ENCODE assay signal across 1 cellular context in the genomic region with DNA sequence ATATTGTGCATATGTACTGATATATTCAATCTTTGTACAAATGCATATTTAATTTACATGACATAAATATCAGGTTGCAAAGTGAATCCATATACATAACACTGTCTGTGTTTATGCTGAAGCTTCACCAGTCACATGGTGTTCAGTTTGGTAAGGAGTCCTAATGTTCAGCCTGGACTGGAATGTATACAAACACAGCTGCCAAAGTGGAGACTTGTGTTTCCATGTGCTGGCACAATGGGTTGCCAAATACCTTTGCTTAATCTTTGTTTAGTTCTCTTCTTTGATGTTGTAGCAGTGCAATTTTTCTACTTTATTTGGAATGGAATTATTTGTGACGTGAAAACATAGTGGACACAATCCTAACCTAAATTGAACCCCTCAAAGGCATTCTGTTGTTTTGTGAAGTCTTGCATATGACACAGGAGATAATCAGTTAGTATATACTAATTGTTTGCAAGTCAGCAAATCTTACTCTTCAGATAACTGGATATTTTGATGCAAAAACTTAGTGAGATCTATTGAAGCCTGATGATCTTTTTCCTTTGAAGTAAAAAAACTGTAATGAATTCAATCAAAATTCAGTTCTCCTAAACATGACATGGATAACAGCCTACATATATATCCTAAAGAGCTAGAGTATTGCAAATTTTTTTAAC.
TF ChIP-seq lines count a peak whose summit lies in the region.

No MANE protein-coding gene starts in this region.

TF ChIP-seq in HepG2, 621 proteins besides CTCF, POLR2A, EP300 and RAD21 (continued from another document and continues in another):
- no peak for TF ChIP-seq ZUFSP (CRISPR knock-in tag; IDR thresholded peaks at IDR 0.05; ENCODE audit: borderline replicate concordance)
- TF ChIP-seq KMT2A (CRISPR knock-in tag; IDR thresholded peaks at IDR 0.05): no peak
- no peak for TF ChIP-seq ZFX (CRISPR knock-in tag; IDR thresholded peaks at IDR 0.05; ENCODE audit: low read depth)
- TF ChIP-seq, protein P1, sequence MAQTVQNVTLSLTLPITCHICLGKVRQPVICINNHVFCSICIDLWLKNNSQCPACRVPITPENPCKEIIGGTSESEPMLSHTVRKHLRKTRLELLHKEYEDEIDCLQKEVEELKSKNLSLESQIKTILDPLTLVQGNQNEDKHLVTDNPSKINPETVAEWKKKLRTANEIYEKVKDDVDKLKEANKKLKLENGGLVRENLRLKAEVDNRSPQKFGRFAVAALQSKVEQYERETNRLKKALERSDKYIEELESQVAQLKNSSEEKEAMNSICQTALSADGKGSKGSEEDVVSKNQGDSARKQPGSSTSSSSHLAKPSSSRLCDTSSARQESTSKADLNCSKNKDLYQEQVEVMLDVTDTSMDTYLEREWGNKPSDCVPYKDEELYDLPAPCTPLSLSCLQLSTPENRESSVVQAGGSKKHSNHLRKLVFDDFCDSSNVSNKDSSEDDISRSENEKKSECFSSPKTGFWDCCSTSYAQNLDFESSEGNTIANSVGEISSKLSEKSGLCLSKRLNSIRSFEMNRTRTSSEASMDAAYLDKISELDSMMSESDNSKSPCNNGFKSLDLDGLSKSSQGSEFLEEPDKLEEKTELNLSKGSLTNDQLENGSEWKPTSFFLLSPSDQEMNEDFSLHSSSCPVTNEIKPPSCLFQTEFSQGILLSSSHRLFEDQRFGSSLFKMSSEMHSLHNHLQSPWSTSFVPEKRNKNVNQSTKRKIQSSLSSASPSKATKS (CRISPR knock-in tag; IDR thresholded peaks at IDR 0.05): no peak
- TF ChIP-seq NBN (conservative IDR thresholded peaks at IDR 0.05): no peak
- no peak for TF ChIP-seq ATF3 (CRISPR knock-in tag; IDR thresholded peaks at IDR 0.05)
- no peak for TF ChIP-seq MAF1 (CRISPR knock-in tag; IDR thresholded peaks at IDR 0.05; ENCODE audit: borderline replicate concordance)
- no peak for TF ChIP-seq ZFP90 (CRISPR knock-in tag; IDR thresholded peaks at IDR 0.05; ENCODE audit: borderline replicate concordance)
- peak; percentile 40; the same call in 1 of the 2 replicates for TF ChIP-seq USF2 (IDR thresholded peaks at IDR 0.05; ENCODE audit: low read depth, low read length)
- TF ChIP-seq USF2 (CRISPR knock-in tag; IDR thresholded peaks at IDR 0.05; ENCODE audit: borderline replicate concordance): peak; percentile 42; the same call in 1 of the 2 replicates
- TF ChIP-seq ZNF878 (CRISPR knock-in tag; IDR thresholded peaks at IDR 0.05): no peak
- TF ChIP-seq ZSCAN25 (CRISPR knock-in tag; IDR thresholded peaks at IDR 0.05): no peak
- TF ChIP-seq ADNP (CRISPR knock-in tag; IDR thresholded peaks at IDR 0.05): no peak
- TF ChIP-seq, protein P2, sequence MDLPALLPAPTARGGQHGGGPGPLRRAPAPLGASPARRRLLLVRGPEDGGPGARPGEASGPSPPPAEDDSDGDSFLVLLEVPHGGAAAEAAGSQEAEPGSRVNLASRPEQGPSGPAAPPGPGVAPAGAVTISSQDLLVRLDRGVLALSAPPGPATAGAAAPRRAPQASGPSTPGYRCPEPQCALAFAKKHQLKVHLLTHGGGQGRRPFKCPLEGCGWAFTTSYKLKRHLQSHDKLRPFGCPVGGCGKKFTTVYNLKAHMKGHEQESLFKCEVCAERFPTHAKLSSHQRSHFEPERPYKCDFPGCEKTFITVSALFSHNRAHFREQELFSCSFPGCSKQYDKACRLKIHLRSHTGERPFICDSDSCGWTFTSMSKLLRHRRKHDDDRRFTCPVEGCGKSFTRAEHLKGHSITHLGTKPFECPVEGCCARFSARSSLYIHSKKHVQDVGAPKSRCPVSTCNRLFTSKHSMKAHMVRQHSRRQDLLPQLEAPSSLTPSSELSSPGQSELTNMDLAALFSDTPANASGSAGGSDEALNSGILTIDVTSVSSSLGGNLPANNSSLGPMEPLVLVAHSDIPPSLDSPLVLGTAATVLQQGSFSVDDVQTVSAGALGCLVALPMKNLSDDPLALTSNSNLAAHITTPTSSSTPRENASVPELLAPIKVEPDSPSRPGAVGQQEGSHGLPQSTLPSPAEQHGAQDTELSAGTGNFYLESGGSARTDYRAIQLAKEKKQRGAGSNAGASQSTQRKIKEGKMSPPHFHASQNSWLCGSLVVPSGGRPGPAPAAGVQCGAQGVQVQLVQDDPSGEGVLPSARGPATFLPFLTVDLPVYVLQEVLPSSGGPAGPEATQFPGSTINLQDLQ (CRISPR knock-in tag; IDR thresholded peaks at IDR 0.05): no peak
- TF ChIP-seq ZNF430 (CRISPR knock-in tag; IDR thresholded peaks at IDR 0.05): no peak
- TF ChIP-seq, protein P3, sequence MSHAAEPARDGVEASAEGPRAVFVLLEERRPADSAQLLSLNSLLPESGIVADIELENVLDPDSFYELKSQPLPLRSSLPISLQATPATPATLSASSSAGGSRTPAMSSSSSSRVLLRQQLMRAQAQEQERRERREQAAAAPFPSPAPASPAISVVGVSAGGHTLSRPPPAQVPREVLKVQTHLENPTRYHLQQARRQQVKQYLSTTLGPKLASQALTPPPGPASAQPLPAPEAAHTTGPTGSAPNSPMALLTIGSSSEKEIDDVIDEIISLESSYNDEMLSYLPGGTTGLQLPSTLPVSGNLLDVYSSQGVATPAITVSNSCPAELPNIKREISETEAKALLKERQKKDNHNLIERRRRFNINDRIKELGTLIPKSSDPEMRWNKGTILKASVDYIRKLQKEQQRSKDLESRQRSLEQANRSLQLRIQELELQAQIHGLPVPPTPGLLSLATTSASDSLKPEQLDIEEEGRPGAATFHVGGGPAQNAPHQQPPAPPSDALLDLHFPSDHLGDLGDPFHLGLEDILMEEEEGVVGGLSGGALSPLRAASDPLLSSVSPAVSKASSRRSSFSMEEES (CRISPR knock-in tag; IDR thresholded peaks at IDR 0.05): peak; percentile 93
- no peak for TF ChIP-seq XRCC5 (optimal IDR thresholded peaks at IDR 0.05; ENCODE audit: low read length)
- TF ChIP-seq, protein P4, sequence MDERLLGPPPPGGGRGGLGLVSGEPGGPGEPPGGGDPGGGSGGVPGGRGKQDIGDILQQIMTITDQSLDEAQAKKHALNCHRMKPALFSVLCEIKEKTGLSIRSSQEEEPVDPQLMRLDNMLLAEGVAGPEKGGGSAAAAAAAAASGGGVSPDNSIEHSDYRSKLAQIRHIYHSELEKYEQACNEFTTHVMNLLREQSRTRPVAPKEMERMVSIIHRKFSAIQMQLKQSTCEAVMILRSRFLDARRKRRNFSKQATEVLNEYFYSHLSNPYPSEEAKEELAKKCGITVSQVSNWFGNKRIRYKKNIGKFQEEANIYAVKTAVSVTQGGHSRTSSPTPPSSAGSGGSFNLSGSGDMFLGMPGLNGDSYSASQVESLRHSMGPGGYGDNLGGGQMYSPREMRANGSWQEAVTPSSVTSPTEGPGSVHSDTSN (CRISPR knock-in tag; IDR thresholded peaks at IDR 0.05): no peak
- TF ChIP-seq MTERF4 (CRISPR knock-in tag; IDR thresholded peaks at IDR 0.05): no peak
- no peak for TF ChIP-seq ZHX1 (CRISPR knock-in tag; IDR thresholded peaks at IDR 0.05; ENCODE audit: low read depth)
- no peak for TF ChIP-seq AKAP8 (CRISPR knock-in tag; IDR thresholded peaks at IDR 0.05)
- no peak for TF ChIP-seq IRF9 (CRISPR knock-in tag; IDR thresholded peaks at IDR 0.05; ENCODE audit: borderline replicate concordance)
- TF ChIP-seq MZF1 (CRISPR knock-in tag; IDR thresholded peaks at IDR 0.05; ENCODE audit: borderline replicate concordance): no peak
- no peak for TF ChIP-seq KAT7 (CRISPR knock-in tag; IDR thresholded peaks at IDR 0.05; ENCODE audit: borderline replicate concordance)
- TF ChIP-seq PHF8 (CRISPR knock-in tag; IDR thresholded peaks at IDR 0.05): no peak
- TF ChIP-seq RAD51 (IDR thresholded peaks at IDR 0.05; ENCODE audit: borderline replicate concordance): no peak
- no peak for TF ChIP-seq KMT2B (CRISPR knock-in tag; IDR thresholded peaks at IDR 0.05)
- no peak for TF ChIP-seq ZNF556 (CRISPR knock-in tag; IDR thresholded peaks at IDR 0.05; ENCODE audit: borderline replicate concordance)
- TF ChIP-seq ATM (IDR thresholded peaks at IDR 0.05; ENCODE audit: borderline replicate concordance): no peak
- no peak for TF ChIP-seq ZBTB42 (CRISPR knock-in tag; IDR thresholded peaks at IDR 0.05)
- TF ChIP-seq MAX (IDR thresholded peaks at IDR 0.05): peak; percentile 45
- no peak for TF ChIP-seq ZNF747 (CRISPR knock-in tag; IDR thresholded peaks at IDR 0.05; ENCODE audit: borderline replicate concordance)
- no peak for TF ChIP-seq ZNF121 (CRISPR knock-in tag; IDR thresholded peaks at IDR 0.05)
- no peak for TF ChIP-seq ZNF343 (CRISPR knock-in tag; IDR thresholded peaks at IDR 0.05)
- no peak for TF ChIP-seq JDP2 (CRISPR knock-in tag; IDR thresholded peaks at IDR 0.05; ENCODE audit: borderline replicate concordance)
- no peak for TF ChIP-seq ZNF670 (CRISPR knock-in tag; IDR thresholded peaks at IDR 0.05; ENCODE audit: borderline replicate concordance)
- no peak for TF ChIP-seq ZBTB33 (CRISPR knock-in tag; IDR thresholded peaks at IDR 0.05)
